ENCODE assay signal across 8 cellular contexts in the genomic region with DNA sequence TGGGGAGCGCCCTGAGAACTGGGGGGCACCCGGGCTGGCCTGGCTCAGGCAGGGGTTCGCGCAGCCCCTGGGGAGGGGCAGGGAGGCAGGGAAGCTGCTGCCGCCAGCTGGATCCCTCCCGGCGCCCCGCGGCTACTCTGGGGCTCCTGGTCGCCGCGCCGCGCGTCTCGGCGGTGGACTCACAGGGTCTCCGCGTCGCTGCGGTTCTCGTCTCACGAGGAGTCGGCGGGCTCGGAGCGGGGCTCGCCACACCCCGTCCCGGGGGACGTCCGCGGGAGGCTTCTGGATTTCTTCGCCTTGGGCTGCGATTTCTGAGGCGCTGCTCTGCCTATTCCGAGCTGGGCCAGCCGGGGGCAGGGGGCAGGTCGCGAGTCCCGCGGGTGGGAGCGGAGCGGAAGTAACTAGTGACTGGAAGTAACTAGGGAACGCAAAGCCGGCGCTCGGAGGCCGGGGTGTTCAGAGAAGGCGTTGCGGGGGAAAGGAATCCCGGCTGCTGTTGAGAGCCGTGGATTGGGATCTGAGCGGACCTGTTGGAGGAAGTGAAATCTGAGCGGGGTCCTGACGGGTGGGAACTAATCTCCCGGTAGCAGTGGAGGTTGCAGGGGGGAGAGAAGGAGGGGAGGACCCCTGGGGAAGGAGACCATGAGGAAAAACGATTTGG. TPM values are rescaled to one million over a fixed set of nuclear protein-coding genes. Genes with fewer than 3 reads are reported as not detected.
DNase-seq lines count a peak whose midpoint lies in the region; ATAC-seq and TF ChIP-seq lines count a peak whose summit lies in the region.

No MANE protein-coding gene starts in this region.

- TF ChIP-seq CTCF in right atrium auricular region (IDR thresholded peaks at IDR 0.05): peak in 1 of 2 donors; percentile 1

- H3K9me2 ChIP-seq in GM23248 (ENCODE audit: insufficient read depth): no peaks in the 10 kb centered on the region

- H3K4me2 ChIP-seq in GM23248 (ENCODE audit: unreplicated experiment): peak overlapping the region; percentile 85

- intact Hi-C loops in aorta (cut with DNase I): no loop called here

- H3K9ac ChIP-seq in GM23248 (peak overlapping the region; percentile 90), rectal smooth muscle tissue (ENCODE audit: low read length) (peak overlapping the region; percentile 39)

- H3K9me3 ChIP-seq in GM23248 (ENCODE audit: low read depth) (no peaks in the 10 kb centered on the region), KOPT-K1 (ENCODE audit: insufficient read depth, low read length, poor library complexity, severe bottlenecking) (no peaks in the 10 kb centered on the region), right atrium auricular region (no peaks in the 10 kb centered on the region), aorta (ENCODE audit: control insufficient read depth, low read length) (no peaks in the 10 kb centered on the region)

- in situ Hi-C loops in GM23248 (cut with MboI): no loop called here

- H3K27ac ChIP-seq in GM23248 (peak overlapping the region; percentile 64), KOPT-K1 (ENCODE audit: low read depth, low read length, poor library complexity, severe bottlenecking) (peak overlapping the region; percentile 33), right atrium auricular region (peak overlapping the region; percentile 98 to 99), rectal smooth muscle tissue (ENCODE audit: low read depth, low read length) (peak overlapping the region; percentile 91), aorta (ENCODE audit: low read depth in 1 of 2, low read length in 2 of 2) (peak overlapping the region; percentile 17 to 34)

- H4K20me1 ChIP-seq in GM23248 (ENCODE audit: insufficient read depth): no peaks in the 10 kb centered on the region

- peaks cover 13% of the 10 kb centered on the region; the same call in 1 of the 2 replicates for H3K79me2 ChIP-seq in GM23248 (ENCODE audit: insufficient read depth)

- ATAC-seq in aorta (ENCODE audit: low FRiP score): peak; percentile 80

- H3K36me3 ChIP-seq in GM23248 (ENCODE audit: low read depth) (no peaks in the 10 kb centered on the region), KOPT-K1 (ENCODE audit: insufficient read depth, low read length) (no peaks in the 10 kb centered on the region), right atrium auricular region (no peaks in the 10 kb centered on the region), rectal smooth muscle tissue (ENCODE audit: control insufficient read depth, insufficient read depth, low read length) (no peaks in the 10 kb centered on the region), aorta (ENCODE audit: control insufficient read depth in 1 of 2, insufficient read depth in 2 of 2, low read length in 1 of 2) (no peaks in the 10 kb centered on the region)

- WGBS in GM23248 (ENCODE audit: low coverage in 1 of 2, low lambda C conversion rate in 2 of 2, missing lambda C conversion rate in 2 of 2), 2 experiments: 1 to 2% methylated on average over 28 to 41 of the region's 58 CpGs
- WGBS in aorta, 2 donors: 0 to 1% methylated on average over 54 to 58 of the region's 58 CpGs

- DNase-seq in ELR (ENCODE audit: low read depth) (peak; percentile 81), GM23248 (peak; percentile 90), SW480 (ENCODE audit: low spot score) (peak; percentile 85), amygdala (lab: John Stamatoyannopoulos, UW) (peak in 36 of 56 donors; percentile 12 to 74 (median 52)), right atrium auricular region (ENCODE audit: low spot score) (peak; percentile 88), aorta (peak; percentile 90 to 94)

- H3K27me3 ChIP-seq in GM23248 (replicated peaks; ENCODE audit: insufficient read depth): no peaks in the 10 kb centered on the region
- H3K27me3 ChIP-seq in right atrium auricular region: no peaks in the 10 kb centered on the region
- no peaks in the 10 kb centered on the region for H3K27me3 ChIP-seq in rectal smooth muscle tissue (ENCODE audit: control insufficient read depth, insufficient read depth, low read length)
- no peaks in the 10 kb centered on the region for H3K27me3 ChIP-seq in aorta (ENCODE audit: control insufficient read depth in 1 of 2, insufficient read depth in 2 of 2, low read length in 1 of 2)

- H3K4me1 ChIP-seq in GM23248 (ENCODE audit: insufficient read depth): peaks cover 24% of the 10 kb centered on the region
- peaks cover 0 to 34% of the 10 kb centered on the region in 2 donors for H3K4me1 ChIP-seq in right atrium auricular region
- H3K4me1 ChIP-seq in rectal smooth muscle tissue (ENCODE audit: control insufficient read depth, insufficient read depth, low read length): peaks cover 4% of the 10 kb centered on the region
- H3K4me1 ChIP-seq in aorta (ENCODE audit: control insufficient read depth in 1 of 2, insufficient read depth in 2 of 2, low read length in 2 of 2): no peaks in the 10 kb centered on the region

- peak overlapping the region; percentile 89 for H2AFZ ChIP-seq in GM23248

- H3K4me3 ChIP-seq in GM23248: peak overlapping the region; percentile 90
- H3K4me3 ChIP-seq in right atrium auricular region: peak overlapping the region; percentile 87 to 98
- H3K4me3 ChIP-seq in rectal smooth muscle tissue (ENCODE audit: low read length): peak overlapping the region; percentile 88
- peak overlapping the region; percentile 79 to 80 for H3K4me3 ChIP-seq in aorta (ENCODE audit: low read length in 2 of 2)

- H3F3A ChIP-seq in GM23248 (ENCODE audit: insufficient read depth): peaks cover 16% of the 10 kb centered on the region

RNA-seq across cellular contexts. Expression of gene CYSTM1, which starts 0.5 kb away (rescaled TPM):
- total RNA-seq in GM23248 (2014; rRNA removed; shearing (Covaris generic)): 10.4 and 16.0 TPM in 2 replicates
- polyA plus RNA-seq in GM23248 (2016; fragmentation: Nextera tagmentation; extraction: Ambion mirVana) (42.3 and 45.5 TPM in 2 replicates), aorta (100 to 1,000 TPM in 1 of 2 donors, 10 to 100 TPM in 1; 73.1 to 179 TPM)
- total RNA-seq in right atrium auricular region (100 to 1,000 TPM in 1 of 2 donors, 10 to 100 TPM in 1; 89.8 to 143 TPM), aorta (10 to 100 TPM; 44.7 to 56.5 TPM)

RNA-seq across cellular contexts. Expression of gene IGIP, which starts 49.8 kb away (rescaled TPM):
- 13.0 and 16.3 TPM in 2 replicates for total RNA-seq in GM23248 (2014; rRNA removed; shearing (Covaris generic))
- polyA plus RNA-seq in GM23248 (2016; fragmentation: Nextera tagmentation; extraction: Ambion mirVana): 3.4 and 3.5 TPM in 2 replicates
- 10 to 100 TPM; 13.7 to 13.8 TPM for total RNA-seq in right atrium auricular region
- 10 to 100 TPM; 26.5 to 29.1 TPM for total RNA-seq in aorta
- 10 to 100 TPM; 12.9 to 20.7 TPM for polyA plus RNA-seq in aorta

Comparison
In these comparisons a context has a peak if more than half of its experiments do, and no peak if none do; other contexts are left out.
1. Peak in every context shown above with its lines: DNase-seq, ATAC-seq, H3K4me3 ChIP-seq and H3K27ac ChIP-seq.
2. H3K27ac ChIP-seq: peak in every context shown above with its lines; median percentile 98 in right atrium auricular region; 91 in rectal smooth muscle tissue; 64 in GM23248; 33 in KOPT-K1; 26 in aorta.